23 cellular contexts compared by ENCODE assay signal in genomic region chr5:31086839-31087415, GRCh38.
"Had no signal": no experiment of that assay in that cellular context is flagged by ENCODE, and none has a peak within 500 bp of the region (broad histone marks: within the 10 kb centered on the region; RNA-seq: fewer than 3 reads in every experiment).

No MANE protein-coding gene starts in this region.

- H3K27ac Mint-ChIP-seq: activated CD8-positive, alpha-beta T cell treated with anti-CD3 and anti-CD28 coated beads, Interleukin-2, amount 10 ng/mL, durations not matched to agents 7 days and 5 days; activated naive CD4-positive, alpha-beta T cell treated with anti-CD3 and anti-CD28 coated beads, Interleukin-2, amount 50 U/mL, for 24 hours; dendritic cell treated with granulocyte-macrophage colony-stimulating factor and Interleukin-4, amounts not matched to agents 40 ng/mL and 50 ng/mL, for 4 days; immature natural killer cell; nephron; stimulated activated effector memory CD8-positive, alpha-beta T cell treated with anti-CD3 and anti-CD28 coated beads, Interleukin-12 subunit alpha, Interleukin-12 subunit beta, amount 100 ng/mL, for 72 hours had no signal

- H3K79me2 ChIP-seq: parathyroid adenoma had no signal

- H3K27me3 Mint-ChIP-seq: activated naive CD4-positive, alpha-beta T cell treated with anti-CD3 and anti-CD28 coated beads, Interleukin-2, amount 50 U/mL, for 24 hours; dendritic cell treated with granulocyte-macrophage colony-stimulating factor and Interleukin-4, amounts not matched to agents 40 ng/mL and 50 ng/mL, for 4 days had no signal

- H3K27ac ChIP-seq: body of pancreas, foreskin keratinocyte, left ventricle myocardium inferior, parathyroid adenoma, right lobe of liver, uterus, VCaP had no signal

- H3K27me3 ChIP-seq: body of pancreas, foreskin keratinocyte, right lobe of liver, uterus had no signal

- H3K36me3 Mint-ChIP-seq: activated naive CD4-positive, alpha-beta T cell treated with anti-CD3 and anti-CD28 coated beads, Interleukin-2, amount 50 U/mL, for 24 hours; immature natural killer cell; stimulated activated effector memory CD8-positive, alpha-beta T cell treated with anti-CD3 and anti-CD28 coated beads, Interleukin-12 subunit alpha, Interleukin-12 subunit beta, amount 100 ng/mL, for 72 hours had no signal

- ATAC-seq: activated CD8-positive, alpha-beta T cell treated with anti-CD3 and anti-CD28 coated beads, Interleukin-2, amount 10 ng/mL, durations not matched to agents 7 days and 5 days; body of pancreas; foreskin keratinocyte; right lobe of liver; stimulated activated effector memory CD8-positive, alpha-beta T cell treated with anti-CD3 and anti-CD28 coated beads, Interleukin-12 subunit alpha, Interleukin-12 subunit beta, amount 100 ng/mL, for 72 hours had no signal

- H3K36me3 ChIP-seq: left ventricle myocardium inferior, right lobe of liver, uterus had no signal

- DNase-seq: activated CD4-positive, alpha-beta T cell treated with anti-CD3 and anti-CD28 coated beads for 1 hour; activated CD4-positive, alpha-beta T cell treated with anti-CD3 and anti-CD28 coated beads, Interleukin-2, amount 50 U/mL, for 1 hour; activated CD8-positive, alpha-beta T cell treated with anti-CD3 and anti-CD28 coated beads, Interleukin-2, amount 10 ng/mL, durations not matched to agents 7 days and 5 days; activated gamma-delta T cell treated with Interleukin-2 at 50 U/mL for 16 hours; activated T-cell treated with anti-CD3 and anti-CD28 coated beads, Interleukin-2, amount 50 U/mL, for 1 hour; anterior cingulate cortex; body of pancreas; effector CD8-positive, alpha-beta T cell; foreskin keratinocyte; immature natural killer cell; kidney glomerular epithelial cell; left ventricle myocardium inferior; right lobe of liver; small intestine; stimulated activated CD4-positive, alpha-beta T cell treated with anti-CD3 and anti-CD28 coated beads, Interleukin-2, amount 100 ng/mL, for 24 hours; trophoblast cell; uterus had no signal

- H3K4me1 ChIP-seq: body of pancreas, foreskin keratinocyte, left ventricle myocardium inferior, parathyroid adenoma, right lobe of liver, uterus had no signal

- H3K4me1 Mint-ChIP-seq: activated naive CD4-positive, alpha-beta T cell treated with anti-CD3 and anti-CD28 coated beads, Interleukin-2, amount 50 U/mL, for 24 hours; immature natural killer cell; nephron; stimulated activated effector memory CD8-positive, alpha-beta T cell treated with anti-CD3 and anti-CD28 coated beads, Interleukin-12 subunit alpha, Interleukin-12 subunit beta, amount 100 ng/mL, for 72 hours had no signal

- H2AFZ ChIP-seq: parathyroid adenoma had no signal

- H3K9me3 Mint-ChIP-seq: nephron had no signal

- H3K4me3 ChIP-seq: body of pancreas, left ventricle myocardium inferior, right lobe of liver, uterus had no signal

- H3K4me3 Mint-ChIP-seq: activated CD8-positive, alpha-beta T cell treated with anti-CD3 and anti-CD28 coated beads, Interleukin-2, amount 10 ng/mL, durations not matched to agents 7 days and 5 days; activated naive CD4-positive, alpha-beta T cell treated with anti-CD3 and anti-CD28 coated beads, Interleukin-2, amount 50 U/mL, for 24 hours; dendritic cell treated with granulocyte-macrophage colony-stimulating factor and Interleukin-4, amounts not matched to agents 40 ng/mL and 50 ng/mL, for 4 days; immature natural killer cell; nephron; stimulated activated effector memory CD8-positive, alpha-beta T cell treated with anti-CD3 and anti-CD28 coated beads, Interleukin-12 subunit alpha, Interleukin-12 subunit beta, amount 100 ng/mL, for 72 hours had no signal

- H3K9me3 ChIP-seq: body of pancreas, left ventricle myocardium inferior, right lobe of liver, uterus had no signal
